In the genomic region with DNA sequence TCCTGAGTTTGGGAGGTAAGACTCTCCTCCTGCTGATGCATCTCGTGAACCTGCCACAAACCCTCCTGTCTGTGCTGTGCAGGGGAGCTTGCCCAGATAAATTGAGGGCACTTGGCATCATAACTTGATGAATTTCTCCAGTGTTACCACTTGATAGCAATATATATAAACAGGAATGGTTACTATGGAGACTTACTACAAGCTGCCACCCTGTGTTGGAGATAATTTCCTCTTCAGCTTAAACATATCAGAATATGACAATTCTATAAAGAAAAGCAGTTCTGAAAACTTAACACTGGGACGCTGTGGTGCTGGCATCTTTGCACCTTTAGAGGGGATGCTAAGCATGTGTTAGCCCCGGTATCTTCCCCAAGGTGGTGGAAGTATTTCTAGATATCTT, we compare ENCODE assay signal across 14 cellular contexts.
"Had no signal": no experiment of that assay in that cellular context is flagged by ENCODE, and none has a peak within 500 bp of the region (broad histone marks: within the 10 kb centered on the region; RNA-seq: fewer than 3 reads in every experiment).

No MANE protein-coding gene starts in this region.

- H3K9me3 Mint-ChIP-seq: neural crest cell; stimulated activated memory B cell treated with anti-CD40 and anti-IgM and Interleukin-4, amounts not matched to agents 10 μg/mL and 1 μg/mL and 100 μg/mL, for 72 hours had no signal

- H3K4me1 Mint-ChIP-seq: neural crest cell had no signal

- H3K9me3 ChIP-seq: gastroesophageal sphincter, tibial nerve had no signal

- H3K4me3 Mint-ChIP-seq: neural crest cell; stimulated activated memory B cell treated with anti-CD40 and anti-IgM and Interleukin-4, amounts not matched to agents 10 μg/mL and 1 μg/mL and 100 μg/mL, for 72 hours had no signal

- H3K27me3 ChIP-seq: gastroesophageal sphincter, tibial nerve had no signal

- DNase-seq: activated CD4-positive, alpha-beta T cell treated with anti-CD3 and anti-CD28 coated beads for 1 hour; activated CD4-positive, alpha-beta T cell treated with anti-CD3 and anti-CD28 coated beads, Interleukin-2, amount 50 U/mL, for 48 hours; activated T-cell treated with anti-CD3 and anti-CD28 coated beads, Interleukin-2, amount 50 U/mL, for 48 hours; central memory CD4-positive, alpha-beta T cell; cortex of kidney; effector memory CD4-positive, alpha-beta T cell; kidney; right cardiac atrium; small intestine; SW 1271 had no signal

- H3K27ac Mint-ChIP-seq: stimulated activated memory B cell treated with anti-CD40 and anti-IgM and Interleukin-4, amounts not matched to agents 10 μg/mL and 1 μg/mL and 100 μg/mL, for 72 hours had no signal

- H3K27ac ChIP-seq: gastroesophageal sphincter, tibial nerve had no signal

- H3K4me3 ChIP-seq: gastroesophageal sphincter, tibial nerve had no signal

- H3K27me3 Mint-ChIP-seq: stimulated activated memory B cell treated with anti-CD40 and anti-IgM and Interleukin-4, amounts not matched to agents 10 μg/mL and 1 μg/mL and 100 μg/mL, for 72 hours had no signal

- FAIRE-seq: kidney, small intestine had no signal
